30 cellular contexts compared by ENCODE assay signal in genomic region chr12:66508025-66508424, GRCh38.
"Had no signal": no experiment of that assay in that cellular context is flagged by ENCODE, and none has a peak within 500 bp of the region (broad histone marks: within the 10 kb centered on the region; RNA-seq: fewer than 3 reads in every experiment).

No MANE protein-coding gene starts in this region.

- H2AFZ ChIP-seq: neural progenitor cell, parathyroid adenoma had no signal

- H3K27ac ChIP-seq: dorsolateral prefrontal cortex, epithelial cell of prostate, esophagus muscularis mucosa, neural progenitor cell, parathyroid adenoma, prostate gland, right atrium auricular region, suprapubic skin, transverse colon, vagina had no signal

- DNase-seq: dorsolateral prefrontal cortex; effector CD4-positive, alpha-beta T cell; hypothalamus; immature natural killer cell; kidney; mesenchymal stem cell; midbrain; naive thymus-derived CD4-positive, alpha-beta T cell; stimulated activated CD4-positive, alpha-beta T cell treated with anti-CD3 and anti-CD28 coated beads, Interleukin-12 subunit alpha, Interleukin-12 subunit beta, amount 100 ng/mL, for 4 hours; stimulated activated CD4-positive, alpha-beta T cell treated with anti-CD3 and anti-CD28 coated beads, Interleukin-1b, Interleukin-23, amount 100 ng/mL, for 48 hours; stimulated activated CD4-positive, alpha-beta T cell treated with anti-CD3 and anti-CD28 coated beads, Interleukin-4, amount 100 ng/mL, for 1 hour; stimulated activated CD8-positive, alpha-beta memory T cell treated with anti-CD3 and anti-CD28 coated beads, Interleukin-4, amount 100 ng/mL, for 48 hours; stimulated activated naive CD4-positive, alpha-beta T cell; stimulated activated naive CD8-positive, alpha-beta T cell treated with anti-CD3 and anti-CD28 coated beads, Interleukin-15, amount 100 ng/mL, for 72 hours; transverse colon had no signal

- H3K9me3 ChIP-seq: esophagus muscularis mucosa, prostate gland, right atrium auricular region, suprapubic skin, transverse colon, vagina had no signal

- H3K4me3 Mint-ChIP-seq: immature natural killer cell; naive thymus-derived CD4-positive, alpha-beta T cell; nephron; neural progenitor cell; stimulated activated naive CD8-positive, alpha-beta T cell treated with anti-CD3 and anti-CD28 coated beads, Interleukin-15, amount 100 ng/mL, for 72 hours had no signal

- H3K4me3 ChIP-seq: dorsolateral prefrontal cortex, esophagus muscularis mucosa, lung, neural progenitor cell, prostate gland, right atrium auricular region, smooth muscle cell, suprapubic skin, transverse colon, vagina had no signal

- H3K79me2 ChIP-seq: parathyroid adenoma had no signal

- H3K4me1 ChIP-seq: esophagus muscularis mucosa, neural progenitor cell, parathyroid adenoma, prostate gland, right atrium auricular region, suprapubic skin, transverse colon, vagina had no signal

- H3K36me3 ChIP-seq: esophagus muscularis mucosa, right atrium auricular region, suprapubic skin, transverse colon, vagina had no signal

- H3K36me3 Mint-ChIP-seq: immature natural killer cell had no signal

- H3K27me3 ChIP-seq: dorsolateral prefrontal cortex, esophagus muscularis mucosa, neural progenitor cell, right atrium auricular region, suprapubic skin, transverse colon, vagina had no signal

- ATAC-seq: left lobe of liver; naive thymus-derived CD4-positive, alpha-beta T cell; sciatic nerve; stimulated activated naive CD8-positive, alpha-beta T cell treated with anti-CD3 and anti-CD28 coated beads, Interleukin-15, amount 100 ng/mL, for 72 hours had no signal

- H3K4me1 Mint-ChIP-seq: immature natural killer cell; naive thymus-derived CD4-positive, alpha-beta T cell; nephron; neural progenitor cell; stimulated activated naive CD8-positive, alpha-beta T cell treated with anti-CD3 and anti-CD28 coated beads, Interleukin-15, amount 100 ng/mL, for 72 hours had no signal

- H3K27me3 Mint-ChIP-seq: stimulated activated naive CD8-positive, alpha-beta T cell treated with anti-CD3 and anti-CD28 coated beads, Interleukin-15, amount 100 ng/mL, for 72 hours had no signal

- H3K9ac ChIP-seq: neural progenitor cell, parathyroid adenoma had no signal

- FAIRE-seq: colon, frontal cortex, kidney had no signal

- H3K4me2 ChIP-seq: neural progenitor cell, smooth muscle cell had no signal

- H3K9me3 Mint-ChIP-seq: immature natural killer cell; neural progenitor cell; stimulated activated naive CD8-positive, alpha-beta T cell treated with anti-CD3 and anti-CD28 coated beads, Interleukin-15, amount 100 ng/mL, for 72 hours had no signal

- H3K27ac Mint-ChIP-seq: immature natural killer cell; nephron; neural progenitor cell; stimulated activated naive CD8-positive, alpha-beta T cell treated with anti-CD3 and anti-CD28 coated beads, Interleukin-15, amount 100 ng/mL, for 72 hours had no signal
